ENCODE assay signal across 11 cellular contexts in genomic region chr2:171407030-171407707, GRCh38.
DNase-seq lines count a peak whose midpoint lies in the region; ATAC-seq and FAIRE-seq lines count a peak whose summit lies in the region.
"Had no signal": no experiment of that assay in that cellular context is flagged by ENCODE, and none has a peak within 500 bp of the region (broad histone marks: within the 10 kb centered on the region; RNA-seq: fewer than 3 reads in every experiment).

No MANE protein-coding gene starts in this region.

- peak; percentile 2 for DNase-seq in central memory CD4-positive, alpha-beta T cell
- DNase-seq in NCI-H1048 (lab: John Stamatoyannopoulos, UW) (no peak), HTR-8/SVneo (ENCODE audit: insufficient read length, low spot score) (no peak), globus pallidus (ENCODE audit: low spot score) (no peak), NCI-H2227 (lab: John Stamatoyannopoulos, UW; ENCODE audit: unreplicated experiment) (no peak)
- DNase-seq: DMS79 treated with DMSO at 0.1 percent for 48 hours, H9, NCI-H187 treated with DMSO at 0.1 percent for 48 hours had no signal

- ATAC-seq in GM18520 (IDR thresholded peaks at IDR 0.05; ENCODE audit: unreplicated experiment): peak; percentile 48
- ATAC-seq in GM21723 (IDR thresholded peaks at IDR 0.05; ENCODE audit: unreplicated experiment): peak; percentile 56
- peak; percentile 44 for ATAC-seq in HG03469 (IDR thresholded peaks at IDR 0.05; ENCODE audit: unreplicated experiment)

- FAIRE-seq in HTR-8/SVneo (lab: Jason Lieb, UNC): no peak
